Comparison of ENCODE assay signal across 1 cellular context in genomic region chr2:233700028-233700635, GRCh38.
A peak's percentile ranks its signal among the peaks of the same experiment; 100 is the strongest.
TF ChIP-seq lines count a peak whose summit lies in the region.

No MANE protein-coding gene starts in this region.

TF ChIP-seq in HEK293, 187 proteins besides CTCF, POLR2A, EP300 and RAD21 (continued from another document):
- TF ChIP-seq BCL6B (tag by site-specific recombination; IDR thresholded peaks at IDR 0.05) = peak; percentile 35; the same call in 1 of the 2 replicates
- peak; percentile 45; the same call in 1 of the 2 replicates for TF ChIP-seq FEZF1 (tag by site-specific recombination; IDR thresholded peaks at IDR 0.05)
